Comparison of ENCODE assay signal across 9 cellular contexts in the genomic region with DNA sequence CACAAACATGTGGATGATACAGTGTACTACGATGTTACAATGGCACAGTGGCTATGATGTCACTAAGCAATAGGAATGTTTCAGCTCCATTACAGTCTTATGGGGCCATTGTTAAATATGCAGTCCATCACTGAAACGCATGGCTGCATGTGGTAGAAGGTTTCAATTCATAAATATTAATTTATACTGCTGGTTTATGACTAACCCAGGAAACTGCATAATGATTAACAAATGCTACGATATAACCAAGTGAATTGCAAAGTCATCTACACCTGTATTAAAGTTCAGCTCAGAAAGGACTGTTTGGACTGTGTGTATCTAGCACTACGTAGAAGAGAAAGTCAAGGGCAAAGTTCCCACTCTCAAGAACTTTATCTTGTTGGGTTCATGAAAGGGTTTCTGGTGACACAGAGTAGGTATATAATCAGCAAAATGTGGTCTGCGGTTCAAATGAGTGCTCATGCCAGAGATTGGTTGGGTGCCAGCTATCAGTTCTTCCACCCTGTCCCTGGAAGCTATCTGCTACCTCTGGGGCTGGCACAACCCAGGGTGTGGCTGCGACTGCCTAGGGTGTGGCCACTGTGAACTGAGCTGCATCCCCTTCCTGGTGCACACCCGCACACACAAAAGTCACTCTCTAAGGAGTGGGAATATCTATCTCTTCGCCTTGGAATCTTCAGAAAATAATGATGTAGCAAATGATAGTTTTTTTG. TPM values are rescaled to one million over a fixed set of nuclear protein-coding genes. Genes with fewer than 3 reads are reported as not detected.
A peak's percentile ranks its signal among the peaks of the same experiment; 100 is the strongest.
DNase-seq lines count a peak whose midpoint lies in the region; ATAC-seq and TF ChIP-seq lines count a peak whose summit lies in the region.
"Had no signal": no experiment of that assay in that cellular context is flagged by ENCODE, and none has a peak within 500 bp of the region (broad histone marks: within the 10 kb centered on the region; RNA-seq: fewer than 3 reads in every experiment).

No MANE protein-coding gene starts in this region.

- peaks cover 4% of the 10 kb centered on the region for H3K36me3 ChIP-seq in CD4-positive, alpha-beta memory T cell (ENCODE audit: insufficient read depth, low read length)

- no peaks in the 10 kb centered on the region for H3K27me3 ChIP-seq in CD4-positive, alpha-beta memory T cell (ENCODE audit: insufficient read depth, low read length)

- peak overlapping the region in 7 of 8 donors; percentile 2 to 65 (median 39) for H3K4me3 Mint-ChIP-seq in CD4-positive, alpha-beta memory T cell
- H3K4me3 Mint-ChIP-seq: activated naive CD8-positive, alpha-beta T cell had no signal

- H3K4me3 ChIP-seq in CD4-positive, alpha-beta memory T cell (ENCODE audit: low read length in 2 of 2) = no peak overlapping the region

- peak overlapping the region in 5 of 7 donors; percentile 37 to 71 (median 54) for H3K27ac Mint-ChIP-seq in CD4-positive, alpha-beta memory T cell
- H3K27ac Mint-ChIP-seq: activated naive CD8-positive, alpha-beta T cell had no signal

- CTCF ChIA-PET in CD4-positive, alpha-beta memory T cell (lab: Charles Lee; ENCODE audit: partially characterized antibody) = interaction anchor here (1.0 to 1.4 kb wide), 2 partner anchors 53 to 269 kb away, joined by 3 to 4 read pairs; no protein-coding TSS in a partner anchor

- peaks cover 7 to 10% of the 10 kb centered on the region in 2 donors for H3K36me3 Mint-ChIP-seq in CD4-positive, alpha-beta memory T cell

- POLR2A ChIA-PET in CD4-positive, alpha-beta memory T cell (lab: Charles Lee; ENCODE audit: partially characterized antibody) = interaction anchor here (1.4 to 2.7 kb wide), 3 partner anchors 15 to 123 kb away, joined by 4 to 10 read pairs (median 6); a partner anchor contains a TSS

- intact Hi-C loops in CD4-positive, alpha-beta memory T cell (cut with micrococcal nuclease) = no loop called here
- intact Hi-C loops in left cardiac atrium (cut with DNase I) = no loop called here

- peaks cover 22% of the 10 kb centered on the region for H3K4me1 ChIP-seq in CD4-positive, alpha-beta memory T cell (ENCODE audit: insufficient read depth, low read length)

- H3K27ac ChIP-seq in CD4-positive, alpha-beta memory T cell (ENCODE audit: low read depth, low read length) = no peak overlapping the region

- H3K9me3 ChIP-seq in CD4-positive, alpha-beta memory T cell (ENCODE audit: control insufficient read depth in 1 of 2, low read length in 2 of 2) = no peaks in the 10 kb centered on the region

- H3K9me3 Mint-ChIP-seq in CD4-positive, alpha-beta memory T cell = no peaks in the 10 kb centered on the region

- peaks cover 18 to 33% (median 24%) of the 10 kb centered on the region in 4 donors for H3K4me1 Mint-ChIP-seq in CD4-positive, alpha-beta memory T cell

- TF ChIP-seq POLR2A in GM18505 (IDR thresholded peaks at IDR 0.05; ENCODE audit: borderline replicate concordance, extremely low read depth, insufficient read depth, insufficient read length) = no peak

- ATAC-seq in GM19452 (IDR thresholded peaks at IDR 0.05; ENCODE audit: unreplicated experiment) (peak; percentile 45), left cardiac atrium (peak; percentile 40 to 66), HG03460 (IDR thresholded peaks at IDR 0.05; ENCODE audit: unreplicated experiment) (no peak), GM18505 (IDR thresholded peaks at IDR 0.05; ENCODE audit: unreplicated experiment) (no peak), HG03565 (IDR thresholded peaks at IDR 0.05; ENCODE audit: unreplicated experiment) (no peak)

- no peaks in the 10 kb centered on the region for H3K27me3 Mint-ChIP-seq in CD4-positive, alpha-beta memory T cell
- H3K27me3 Mint-ChIP-seq: activated naive CD8-positive, alpha-beta T cell had no signal

- peak; percentile 29 to 59 (median 55) for DNase-seq in CD4-positive, alpha-beta memory T cell
- DNase-seq in OCI-M2 (lab: John Stamatoyannopoulos, UW; ENCODE audit: unreplicated experiment) (peak; percentile 43), left cardiac atrium (peak; percentile 34), middle frontal gyrus (ENCODE audit: extremely low spot score, low spot score) (no peak)

RNA-seq across cellular contexts. Expression of a gene that starts 14.8 kb away (rescaled TPM):
- 10 to 100 TPM; 67.6 to 74.0 TPM for total RNA-seq in CD4-positive, alpha-beta memory T cell
- 100 to 1,000 TPM; 171 to 176 TPM for polyA plus RNA-seq in CD4-positive, alpha-beta memory T cell
- 100 to 1,000 TPM; 436 to 446 TPM for total RNA-seq in left cardiac atrium

RNA-seq across cellular contexts. Expression of a gene that starts 52.6 kb away (rescaled TPM):
- 10 to 100 TPM; 45.2 to 47.1 TPM for total RNA-seq in CD4-positive, alpha-beta memory T cell
- polyA plus RNA-seq in CD4-positive, alpha-beta memory T cell = 100 to 1,000 TPM in 1 of 2 donors, 10 to 100 TPM in 1; 94.8 to 106 TPM
- total RNA-seq in left cardiac atrium = 10 to 100 TPM; 63.2 to 71.7 TPM

Comparison
In these comparisons a context has a peak if more than half of its experiments do, and no peak if none do; other contexts are left out.
1. ATAC-seq: peak in GM19452 (single experiment) and left cardiac atrium (2 of 2); none in HG03460 (single experiment), GM18505 (single experiment) and HG03565 (single experiment).
2. RNA of a gene that starts 14.8 kb away (total RNA-seq): 436 to 446 TPM in left cardiac atrium; 67.6 to 74.0 TPM in CD4-positive, alpha-beta memory T cell; every median in the first group is over 4 times any median in the second.